Comparison of ENCODE assay signal across 33 cellular contexts in genomic region chr1:147786536-147786935, GRCh38. TPM values are rescaled to one million over a fixed set of nuclear protein-coding genes. Genes with fewer than 3 reads are reported as not detected.
"Had no signal": no experiment of that assay in that cellular context is flagged by ENCODE, and none has a peak within 500 bp of the region (broad histone marks: within the 10 kb centered on the region; RNA-seq: fewer than 3 reads in every experiment).

No MANE protein-coding gene starts in this region.

- H3K9me3 ChIP-seq: body of pancreas, MG63 had no signal

- H3K4me3 Mint-ChIP-seq: activated B cell treated with CpG ODN at 0.5 μM for 24 hours; activated CD4-positive, alpha-beta memory T cell treated with anti-CD3 and anti-CD28 coated beads for 36 hours; activated CD4-positive, alpha-beta T cell treated with anti-CD3 and anti-CD28 coated beads, Interleukin-2, amount 10 ng/mL, durations not matched to agents 24 days and 14 days; activated naive CD4-positive, alpha-beta T cell treated with anti-CD3 and anti-CD28 coated beads, Interleukin-2, amount 10 ng/mL, durations not matched to agents 7 days and 5 days; activated naive CD8-positive, alpha-beta T cell treated with anti-CD3 and anti-CD28 coated beads for 36 hours; activated T-helper 17 cell treated with anti-CD3 and anti-CD28 coated beads, Interleukin-2, amount 50 U/mL, for 72 hours; T-cell had no signal

- H3K27ac Mint-ChIP-seq: activated B cell treated with CpG ODN at 0.5 μM for 24 hours; activated CD4-positive, alpha-beta memory T cell treated with anti-CD3 and anti-CD28 coated beads for 36 hours; activated CD4-positive, alpha-beta T cell treated with anti-CD3 and anti-CD28 coated beads, Interleukin-2, amount 10 ng/mL, durations not matched to agents 24 days and 14 days; activated naive CD4-positive, alpha-beta T cell treated with anti-CD3 and anti-CD28 coated beads, Interleukin-2, amount 10 ng/mL, durations not matched to agents 7 days and 5 days; activated naive CD8-positive, alpha-beta T cell treated with anti-CD3 and anti-CD28 coated beads for 36 hours; activated T-helper 17 cell treated with anti-CD3 and anti-CD28 coated beads, Interleukin-2, amount 50 U/mL, for 72 hours; T-cell had no signal

- H3K36me3 ChIP-seq: MG63 had no signal

- H3K4me1 ChIP-seq: body of pancreas had no signal

- H3K4me2 ChIP-seq: KMS-11 had no signal

- DNase-seq: activated B cell treated with CpG ODN at 0.5 μM for 24 hours; activated CD4-positive, alpha-beta memory T cell treated with anti-CD3 and anti-CD28 coated beads for 36 hours; activated CD4-positive, alpha-beta T cell treated with anti-CD3 and anti-CD28 coated beads for 1 hour; activated CD4-positive, alpha-beta T cell treated with anti-CD3 and anti-CD28 coated beads, Interleukin-2, amount 10 ng/mL, durations not matched to agents 24 days and 14 days; activated CD8-positive, alpha-beta memory T cell treated with anti-CD3 and anti-CD28 coated beads for 24 hours; activated gamma-delta T cell treated with Interleukin-2 at 50 U/mL for 16 hours; activated naive CD4-positive, alpha-beta T cell treated with anti-CD3 and anti-CD28 coated beads, Interleukin-2, amount 10 ng/mL, durations not matched to agents 7 days and 5 days; activated naive CD8-positive, alpha-beta T cell treated with anti-CD3 and anti-CD28 coated beads for 36 hours; activated T-cell treated with anti-CD3 and anti-CD28 coated beads, Interleukin-2, amount 50 U/mL, for 48 hours; aorta; body of pancreas; central memory CD4-positive, alpha-beta T cell; MG63; MV-4-11; NCI-H1092 treated with DMSO at 0.1 percent for 48 hours; NCI-H1417 treated with DMSO at 0.1 percent for 48 hours; NCI-H1694; NCI-H2029; NCI-H2107; NCI-H510A treated with DMSO at 0.1 percent for 48 hours; NCI-H69; NK-92 treated with Interleukin-12 subunit alpha and Interleukin-12 subunit beta, amount 100 ng/mL, for 24 hours; OCI-M1; RPMI8226; T-cell; T-helper 2 cell; T1000 had no signal

- H3K36me3 Mint-ChIP-seq: activated CD4-positive, alpha-beta memory T cell treated with anti-CD3 and anti-CD28 coated beads for 36 hours; activated naive CD4-positive, alpha-beta T cell treated with anti-CD3 and anti-CD28 coated beads, Interleukin-2, amount 10 ng/mL, durations not matched to agents 7 days and 5 days; activated naive CD8-positive, alpha-beta T cell treated with anti-CD3 and anti-CD28 coated beads for 36 hours; T-cell had no signal

- H3K4me1 Mint-ChIP-seq: activated B cell treated with CpG ODN at 0.5 μM for 24 hours; activated CD4-positive, alpha-beta T cell treated with anti-CD3 and anti-CD28 coated beads, Interleukin-2, amount 10 ng/mL, durations not matched to agents 24 days and 14 days; activated naive CD4-positive, alpha-beta T cell treated with anti-CD3 and anti-CD28 coated beads, Interleukin-2, amount 10 ng/mL, durations not matched to agents 7 days and 5 days; activated naive CD8-positive, alpha-beta T cell treated with anti-CD3 and anti-CD28 coated beads for 36 hours; activated T-helper 17 cell treated with anti-CD3 and anti-CD28 coated beads, Interleukin-2, amount 50 U/mL, for 72 hours; T-cell had no signal

- H3K9me3 Mint-ChIP-seq: activated B cell treated with CpG ODN at 0.5 μM for 24 hours; activated CD4-positive, alpha-beta memory T cell treated with anti-CD3 and anti-CD28 coated beads for 36 hours; activated CD4-positive, alpha-beta T cell treated with anti-CD3 and anti-CD28 coated beads, Interleukin-2, amount 10 ng/mL, durations not matched to agents 24 days and 14 days; activated naive CD4-positive, alpha-beta T cell treated with anti-CD3 and anti-CD28 coated beads, Interleukin-2, amount 10 ng/mL, durations not matched to agents 7 days and 5 days; activated naive CD8-positive, alpha-beta T cell treated with anti-CD3 and anti-CD28 coated beads for 36 hours; activated T-helper 17 cell treated with anti-CD3 and anti-CD28 coated beads, Interleukin-2, amount 50 U/mL, for 72 hours; T-cell had no signal

- H3K4me3 ChIP-seq: body of pancreas, MG63, SK-N-MC had no signal

- H3K27me3 ChIP-seq: body of pancreas had no signal

- ATAC-seq: activated T-helper 17 cell treated with anti-CD3 and anti-CD28 coated beads, Interleukin-2, amount 50 U/mL, for 72 hours; body of pancreas; Panc1; Right ventricle myocardium inferior; T-cell had no signal

- H3K27ac ChIP-seq: body of pancreas, KMS-11, SK-N-MC had no signal

RNA-seq across cellular contexts. Expression of gene GJA5, which starts 26.1 kb away (rescaled TPM):
- total RNA-seq: activated B cell treated with CpG ODN at 0.5 μM for 24 hours; activated CD4-positive, alpha-beta memory T cell treated with anti-CD3 and anti-CD28 coated beads for 36 hours; activated CD4-positive, alpha-beta T cell treated with anti-CD3 and anti-CD28 coated beads, Interleukin-2, amount 10 ng/mL, durations not matched to agents 24 days and 14 days; activated naive CD8-positive, alpha-beta T cell treated with anti-CD3 and anti-CD28 coated beads for 36 hours; activated T-helper 17 cell treated with anti-CD3 and anti-CD28 coated beads, Interleukin-2, amount 50 U/mL, for 72 hours; bronchial epithelial cell; T-cell had no signal
